Comparison of ENCODE assay signal across 15 cellular contexts in the genomic region with DNA sequence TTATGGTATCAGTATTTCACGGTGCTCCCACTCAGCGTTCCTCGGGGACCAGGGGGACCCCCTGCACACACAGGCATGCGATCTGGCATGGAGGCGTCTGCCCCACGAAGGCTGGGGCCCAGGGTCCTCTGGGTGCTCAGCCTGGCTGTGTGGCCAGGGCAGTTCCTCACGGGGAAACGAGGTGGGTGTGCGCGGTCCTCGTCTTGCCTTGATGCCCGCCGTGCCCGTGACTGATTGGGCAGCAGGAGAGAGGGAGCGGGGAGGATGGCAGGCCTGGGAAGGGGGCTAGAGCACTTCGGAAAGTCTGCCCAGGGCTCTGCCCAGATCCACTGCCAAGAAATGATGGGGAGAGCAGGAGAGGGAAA. TPM values are rescaled to one million over a fixed set of nuclear protein-coding genes. Genes with fewer than 3 reads are reported as not detected.
"Had no signal": no experiment of that assay in that cellular context is flagged by ENCODE, and none has a peak within 500 bp of the region (broad histone marks: within the 10 kb centered on the region; RNA-seq: fewer than 3 reads in every experiment).

No MANE protein-coding gene starts in this region.

- H3K4me1 Mint-ChIP-seq: activated naive CD8-positive, alpha-beta T cell treated with anti-CD3 and anti-CD28 coated beads, Interleukin-2, amount 10 ng/mL, durations not matched to agents 7 days and 5 days; stimulated activated effector memory CD8-positive, alpha-beta T cell treated with anti-CD3 and anti-CD28 coated beads, Interleukin-12 subunit alpha, Interleukin-12 subunit beta, amount 100 ng/mL, for 72 hours had no signal

- H3K27me3 ChIP-seq: heart left ventricle, tibial nerve had no signal

- H3K27ac Mint-ChIP-seq: activated naive CD8-positive, alpha-beta T cell treated with anti-CD3 and anti-CD28 coated beads, Interleukin-2, amount 10 ng/mL, durations not matched to agents 7 days and 5 days; stimulated activated effector memory CD8-positive, alpha-beta T cell treated with anti-CD3 and anti-CD28 coated beads, Interleukin-12 subunit alpha, Interleukin-12 subunit beta, amount 100 ng/mL, for 72 hours had no signal

- H3K36me3 ChIP-seq: heart left ventricle, tibial nerve had no signal

- H3K79me2 ChIP-seq: parathyroid adenoma had no signal

- H2AFZ ChIP-seq: parathyroid adenoma had no signal

- H3K9ac ChIP-seq: parathyroid adenoma had no signal

- H3K9me3 Mint-ChIP-seq: activated naive CD8-positive, alpha-beta T cell treated with anti-CD3 and anti-CD28 coated beads, Interleukin-2, amount 10 ng/mL, durations not matched to agents 7 days and 5 days; activated T-cell treated with anti-CD3 and anti-CD28 coated beads, Interleukin-2, amount 50 U/mL, for 4 hours; neural crest cell; stimulated activated effector memory CD8-positive, alpha-beta T cell treated with anti-CD3 and anti-CD28 coated beads, Interleukin-12 subunit alpha, Interleukin-12 subunit beta, amount 100 ng/mL, for 72 hours had no signal

- H3K27ac ChIP-seq: heart left ventricle, parathyroid adenoma, tibial nerve had no signal

- H3K4me1 ChIP-seq: parathyroid adenoma, tibial nerve had no signal

- H3K36me3 Mint-ChIP-seq: activated naive CD8-positive, alpha-beta T cell treated with anti-CD3 and anti-CD28 coated beads, Interleukin-2, amount 10 ng/mL, durations not matched to agents 7 days and 5 days; stimulated activated effector memory CD8-positive, alpha-beta T cell treated with anti-CD3 and anti-CD28 coated beads, Interleukin-12 subunit alpha, Interleukin-12 subunit beta, amount 100 ng/mL, for 72 hours had no signal

- H3K4me3 Mint-ChIP-seq: activated naive CD8-positive, alpha-beta T cell treated with anti-CD3 and anti-CD28 coated beads, Interleukin-2, amount 10 ng/mL, durations not matched to agents 7 days and 5 days; activated T-cell treated with anti-CD3 and anti-CD28 coated beads, Interleukin-2, amount 50 U/mL, for 4 hours; neural crest cell; stimulated activated effector memory CD8-positive, alpha-beta T cell treated with anti-CD3 and anti-CD28 coated beads, Interleukin-12 subunit alpha, Interleukin-12 subunit beta, amount 100 ng/mL, for 72 hours had no signal

- ATAC-seq: activated T-cell treated with anti-CD3 and anti-CD28 coated beads, Interleukin-2, amount 50 U/mL, for 4 hours; stimulated activated effector memory CD8-positive, alpha-beta T cell treated with anti-CD3 and anti-CD28 coated beads, Interleukin-12 subunit alpha, Interleukin-12 subunit beta, amount 100 ng/mL, for 72 hours had no signal

- H3K4me3 ChIP-seq: heart left ventricle, tibial nerve had no signal

- DNase-seq: activated CD4-positive, alpha-beta T cell treated with anti-CD3 and anti-CD28 coated beads for 1 hour; activated CD4-positive, alpha-beta T cell treated with anti-CD3 and anti-CD28 coated beads, Interleukin-2, amount 50 U/mL, for 48 hours; activated gamma-delta T cell; activated naive CD8-positive, alpha-beta T cell treated with anti-CD3 and anti-CD28 coated beads, Interleukin-2, amount 10 ng/mL, durations not matched to agents 7 days and 5 days; activated T-cell treated with anti-CD3 and anti-CD28 coated beads, Interleukin-2, amount 50 U/mL, for 4 hours; foreskin melanocyte; heart left ventricle; kidney glomerular epithelial cell had no signal

- H3K9me3 ChIP-seq: heart left ventricle, tibial nerve had no signal

- FAIRE-seq: astrocyte, colon had no signal

RNA-seq across cellular contexts. Expression of gene LINGO1, which starts 10.9 kb away (rescaled TPM):
- total RNA-seq: activated naive CD8-positive, alpha-beta T cell treated with anti-CD3 and anti-CD28 coated beads, Interleukin-2, amount 10 ng/mL, durations not matched to agents 7 days and 5 days; activated T-cell treated with anti-CD3 and anti-CD28 coated beads, Interleukin-2, amount 50 U/mL, for 4 hours; T-helper 2 cell treated with Interferon-gamma antibody and Interleukin-4, amounts not matched to agents 100 ng/mL and 5 ng/mL, for 36 hours had no signal
